In the genomic region with DNA sequence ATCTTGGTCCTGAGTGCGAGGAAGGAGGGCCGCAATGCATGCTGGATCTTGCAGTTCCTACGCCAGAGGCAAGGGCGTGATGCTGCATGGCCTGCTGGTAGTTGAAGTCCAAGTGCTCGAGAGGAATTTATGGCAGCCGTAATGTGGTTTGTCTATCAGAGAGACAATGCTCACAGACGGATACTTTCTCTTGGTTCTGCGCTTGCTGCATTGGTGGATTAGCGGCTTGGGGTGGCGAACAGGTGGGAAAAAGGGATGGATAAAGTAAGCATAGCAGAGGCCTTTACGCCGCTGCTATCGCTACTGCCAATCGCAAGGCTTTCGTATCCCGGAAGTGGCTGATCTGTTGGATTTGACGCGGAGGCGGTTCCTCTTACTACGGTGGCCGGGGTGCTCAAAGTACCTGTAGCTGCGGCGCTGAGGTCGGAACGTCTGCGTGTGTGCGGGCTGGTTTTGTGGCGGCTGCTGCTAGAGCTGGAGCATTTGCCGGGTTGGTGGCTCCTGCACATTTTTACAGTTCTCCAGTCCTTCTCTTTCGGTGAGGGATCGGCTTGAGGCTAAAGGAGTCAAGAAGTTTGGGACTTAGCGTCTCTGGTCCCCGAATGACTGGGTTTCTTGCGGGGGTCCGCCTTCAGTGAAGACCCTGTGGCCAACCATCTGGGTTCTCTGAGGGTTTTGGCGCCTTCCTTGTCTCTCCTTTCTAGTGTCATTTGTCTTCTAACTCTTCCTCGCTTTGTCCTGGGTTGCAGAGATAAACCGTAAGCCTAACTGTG, we compare ENCODE assay signal across 1 cellular context.
TF ChIP-seq lines count a peak whose summit lies in the region.

TSS of gene ATG4C (plus strand) at position 397 of the 773 bp plus-strand sequence. CDS start 19,655 bp downstream, outside the sequence.

TF ChIP-seq in HCT116, 20 proteins besides CTCF, POLR2A, EP300 and RAD21 (continued from another document):
- TF ChIP-seq EZH2phosphoT487 (IDR thresholded peaks at IDR 0.05; ENCODE audit: borderline replicate concordance) (no peak), EZH2 (IDR thresholded peaks at IDR 0.05) (no peak), FOSL1 (IDR thresholded peaks at IDR 0.05; ENCODE audit: low read depth) (no peak), YY1 (IDR thresholded peaks at IDR 0.05; ENCODE audit: extremely low read depth, insufficient replicate concordance, low read depth, low read length) (peak; percentile 28), SP1 (IDR thresholded peaks at IDR 0.05; ENCODE audit: low read depth) (peak; percentile 82), EGR1 (IDR thresholded peaks at IDR 0.05; ENCODE audit: low read depth) (peak; percentile 83)
- TF ChIP-seq, protein P1, sequence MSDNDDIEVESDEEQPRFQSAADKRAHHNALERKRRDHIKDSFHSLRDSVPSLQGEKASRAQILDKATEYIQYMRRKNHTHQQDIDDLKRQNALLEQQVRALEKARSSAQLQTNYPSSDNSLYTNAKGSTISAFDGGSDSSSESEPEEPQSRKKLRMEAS (IDR thresholded peaks at IDR 0.05), result peak; percentile 73
